Comparison of ENCODE assay signal across 20 cellular contexts in the genomic region with DNA sequence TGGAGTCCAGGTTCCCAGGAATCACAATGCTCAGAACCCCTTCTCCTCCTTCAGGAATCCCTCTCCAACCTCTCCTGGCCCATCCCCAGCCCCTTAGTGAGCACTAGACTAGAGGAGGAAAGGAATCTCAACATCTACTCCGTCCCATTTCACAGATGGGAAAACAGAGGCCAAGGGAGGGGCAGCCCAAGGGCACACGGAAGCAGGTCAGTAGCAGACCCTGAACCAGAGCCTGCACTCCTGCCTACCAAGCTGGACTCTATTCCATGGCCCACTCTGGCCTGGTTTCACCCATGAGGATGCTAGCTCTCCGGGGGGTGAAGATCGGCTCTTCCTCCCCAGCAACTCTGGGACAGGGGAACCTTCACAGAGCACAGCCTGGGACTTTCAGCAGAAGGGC. TPM values are rescaled to one million over a fixed set of nuclear protein-coding genes. Genes with fewer than 3 reads are reported as not detected.
A peak's percentile ranks its signal among the peaks of the same experiment; 100 is the strongest.
DNase-seq lines count a peak whose midpoint lies in the region; ATAC-seq, FAIRE-seq and TF ChIP-seq lines count a peak whose summit lies in the region.
"Had no signal": no experiment of that assay in that cellular context is flagged by ENCODE, and none has a peak within 500 bp of the region (broad histone marks: within the 10 kb centered on the region; RNA-seq: fewer than 3 reads in every experiment).

No MANE protein-coding gene starts in this region.

- H3K79me2 ChIP-seq in astrocyte (ENCODE audit: insufficient read depth, low read length) = peaks cover 100% of the 10 kb centered on the region

- H3K4me1 ChIP-seq in astrocyte (ENCODE audit: insufficient read depth, low read length) (peaks cover 90% of the 10 kb centered on the region), skeletal muscle satellite cell (ENCODE audit: control insufficient read depth, insufficient read depth, low read length) (peaks cover 99% of the 10 kb centered on the region), suprapubic skin (peaks cover 5% of the 10 kb centered on the region)

- no peaks in the 10 kb centered on the region for H3K27me3 ChIP-seq in astrocyte (ENCODE audit: insufficient read depth, low read length)
- H3K27me3 ChIP-seq in skeletal muscle satellite cell (ENCODE audit: control insufficient read depth, insufficient read depth, low read length) = no peaks in the 10 kb centered on the region
- H3K27me3 ChIP-seq in suprapubic skin = no peaks in the 10 kb centered on the region
- H3K27me3 ChIP-seq: adrenal gland, BE2C, esophagus squamous epithelium, left lung, neutrophil had no signal

- CTCF ChIA-PET in Calu3 (lab: Charles Lee) = interaction anchor here (1.2 to 2.6 kb wide), 3 partner anchors 10 to 22 kb away, joined by 4 to 13 read pairs (median 4); no protein-coding TSS in a partner anchor

- H3K27me3 Mint-ChIP-seq in Calu3 (ENCODE audit: unreplicated experiment) (no peaks in the 10 kb centered on the region), HFFc6 (ENCODE audit: insufficient read depth) (peaks cover 2% of the 10 kb centered on the region), astrocyte (ENCODE audit: low read depth, unreplicated experiment) (no peaks in the 10 kb centered on the region)

- no peak overlapping the region for H3K4me3 ChIP-seq in astrocyte (ENCODE audit: insufficient read depth, low read depth, low read length)
- no peak overlapping the region for H3K4me3 ChIP-seq in skeletal muscle satellite cell (ENCODE audit: low read length)
- H3K4me3 ChIP-seq in suprapubic skin = no peak overlapping the region
- H3K4me3 ChIP-seq: adrenal gland, esophagus squamous epithelium, left lung, mucosa of descending colon had no signal

- no peak for TF ChIP-seq CTCF in Calu3 (IDR thresholded peaks at IDR 0.05; ENCODE audit: unreplicated experiment)
- no peak for TF ChIP-seq CTCF in HFFc6 (IDR thresholded peaks at IDR 0.05)
- TF ChIP-seq CTCF in astrocyte (IDR thresholded peaks at IDR 0.05; ENCODE audit: insufficient read depth, low read depth, low read length) = no peak
- TF ChIP-seq CTCF in suprapubic skin (IDR thresholded peaks at IDR 0.05) = no peak

- peaks cover 73% of the 10 kb centered on the region for H3K36me3 Mint-ChIP-seq in Calu3 (ENCODE audit: insufficient read depth, unreplicated experiment)
- peaks cover 18% of the 10 kb centered on the region for H3K36me3 Mint-ChIP-seq in HFFc6 (ENCODE audit: low read depth)
- peaks cover 13% of the 10 kb centered on the region for H3K36me3 Mint-ChIP-seq in astrocyte (ENCODE audit: low read depth, unreplicated experiment)

- DNase-seq in Calu3 (no peak), HFFc6 (no peak), astrocyte (ENCODE audit: low read depth) (no peak), NCI-H2107 (lab: John Stamatoyannopoulos, UW) (no peak), suprapubic skin (ENCODE audit: low spot score in 2 of 2) (no peak)
- DNase-seq: activated CD4-positive, alpha-beta T cell treated with anti-CD3 and anti-CD28 coated beads, Interleukin-2, amount 50 U/mL, for 4 hours; activated T-cell treated with anti-CD3 and anti-CD28 coated beads, Interleukin-2, amount 50 U/mL, for 4 hours; BE2C; effector CD4-positive, alpha-beta T cell; esophagus squamous epithelium; mucosa of descending colon; NCI-H1694 treated with DMSO at 0.1 percent for 48 hours; NCI-H345; stimulated activated CD4-positive, alpha-beta T cell treated with anti-CD3 and anti-CD28 coated beads, Interleukin-1b, Interleukin-23, amount 100 ng/mL, for 48 hours had no signal

- ATAC-seq in HG03139 (IDR thresholded peaks at IDR 0.05; ENCODE audit: unreplicated experiment) = no peak
- ATAC-seq: activated T-cell treated with anti-CD3 and anti-CD28 coated beads, Interleukin-2, amount 50 U/mL, for 4 hours; left lung had no signal

- FAIRE-seq in astrocyte (lab: Jason Lieb, UNC) = no peak

- WGBS in suprapubic skin = 98% methylated on average over 4 of the region's 4 CpGs

- peaks cover 88% of the 10 kb centered on the region for H4K20me1 ChIP-seq in astrocyte (ENCODE audit: insufficient read depth, low read length)

- H3K4me1 Mint-ChIP-seq in Calu3 (ENCODE audit: low read depth, unreplicated experiment) (peaks cover 57% of the 10 kb centered on the region), HFFc6 (ENCODE audit: low read depth) (peaks cover 99% of the 10 kb centered on the region), astrocyte (ENCODE audit: low read depth, unreplicated experiment) (peaks cover 44% of the 10 kb centered on the region)

- H3K4me3 Mint-ChIP-seq in Calu3 (ENCODE audit: low read depth, unreplicated experiment) (peak overlapping the region; percentile 5), HFFc6 (no peak overlapping the region), astrocyte (ENCODE audit: unreplicated experiment) (no peak overlapping the region)
- H3K4me3 Mint-ChIP-seq: activated T-cell treated with anti-CD3 and anti-CD28 coated beads, Interleukin-2, amount 50 U/mL, for 4 hours had no signal

- H3K9ac ChIP-seq in astrocyte (ENCODE audit: low read length) (peak overlapping the region; percentile 18), skeletal muscle satellite cell (ENCODE audit: low read depth, low read length) (peak overlapping the region; percentile 65)

- no peak overlapping the region for H2AFZ ChIP-seq in astrocyte (ENCODE audit: low read depth, low read length)

- peak overlapping the region; percentile 40 for H3K27ac ChIP-seq in astrocyte (ENCODE audit: low read depth, low read length)
- no peak overlapping the region for H3K27ac ChIP-seq in suprapubic skin
- H3K27ac ChIP-seq: esophagus squamous epithelium, left lung, neutrophil had no signal

- H3K9me3 ChIP-seq in astrocyte (ENCODE audit: insufficient read depth, low read depth, low read length) (no peaks in the 10 kb centered on the region), skeletal muscle satellite cell (replicated peaks; ENCODE audit: low read length) (no peaks in the 10 kb centered on the region), suprapubic skin (no peaks in the 10 kb centered on the region)
- H3K9me3 ChIP-seq: adrenal gland, BE2C, esophagus squamous epithelium, left lung, mucosa of descending colon, neutrophil had no signal

- H3K27ac Mint-ChIP-seq in Calu3 (ENCODE audit: unreplicated experiment) = peak overlapping the region; percentile 9
- peak overlapping the region; percentile 80 for H3K27ac Mint-ChIP-seq in HFFc6
- no peak overlapping the region for H3K27ac Mint-ChIP-seq in astrocyte (ENCODE audit: unreplicated experiment)

- TF ChIP-seq EP300 in suprapubic skin (IDR thresholded peaks at IDR 0.05) = no peak

- no peak for TF ChIP-seq POLR2A in suprapubic skin (IDR thresholded peaks at IDR 0.05)

- H3K36me3 ChIP-seq in astrocyte (ENCODE audit: insufficient read depth, low read length) = peaks cover 25% of the 10 kb centered on the region
- H3K36me3 ChIP-seq in skeletal muscle satellite cell (ENCODE audit: insufficient read depth, low read length) = peaks cover 50% of the 10 kb centered on the region
- H3K36me3 ChIP-seq in suprapubic skin = no peaks in the 10 kb centered on the region
- H3K36me3 ChIP-seq: adrenal gland, BE2C, neutrophil had no signal

- H3K9me3 Mint-ChIP-seq in Calu3 (ENCODE audit: low read depth, unreplicated experiment) (no peaks in the 10 kb centered on the region), HFFc6 (no peaks in the 10 kb centered on the region), astrocyte (ENCODE audit: unreplicated experiment) (peaks cover 3% of the 10 kb centered on the region)
- H3K9me3 Mint-ChIP-seq: activated T-cell treated with anti-CD3 and anti-CD28 coated beads, Interleukin-2, amount 50 U/mL, for 4 hours had no signal

- BruUV-seq in Calu3 (replicated peaks; lab: Mats Ljungman, UMichigan) = no TSS peak

- intact Hi-C loops in Calu3 (cut with micrococcal nuclease; ENCODE audit: unreplicated experiment) = no loop called here

- H3K4me2 ChIP-seq in astrocyte (ENCODE audit: low read length) (peak overlapping the region; percentile 78), skeletal muscle satellite cell (ENCODE audit: low read length) (peak overlapping the region; percentile 67)

RNA-seq across cellular contexts. Expression of gene SEMA7A, which starts 14.3 kb away (rescaled TPM):
- total RNA-seq in Calu3 (2022) (67.6 and 74.8 TPM in 2 replicates), astrocyte (26.7 and 36.3 TPM in 2 replicates), suprapubic skin (10 to 100 TPM; 10.1 to 31.4 (median 18.0) TPM)
- 100 to 1,000 TPM; 115 to 196 (median 129) TPM for total RNA-seq in HFFc6 (2021; fragmentation: NEBNext Ultra II Directional; extraction: Animal tissue kit (Norgen Biotek cat#: 25700))
- 44.1 and 94.4 TPM in 2 replicates for total RNA-seq in skeletal muscle satellite cell (2012; rRNA removed)

RNA-seq across cellular contexts. Expression of gene UBL7, which starts 41.5 kb away (rescaled TPM):
- total RNA-seq in Calu3 (2022) (38.5 and 43.8 TPM in 2 replicates), astrocyte (40.9 and 46.1 TPM in 2 replicates), suprapubic skin (10 to 100 TPM; 32.2 to 74.2 (median 62.8) TPM)
- total RNA-seq in HFFc6 (2021; fragmentation: NEBNext Ultra II Directional; extraction: Animal tissue kit (Norgen Biotek cat#: 25700)) = 10 to 100 TPM; 50.9 to 68.0 (median 60.1) TPM
- 37.0 and 43.7 TPM in 2 replicates for total RNA-seq in skeletal muscle satellite cell (2012; rRNA removed)

RNA-seq across cellular contexts. Expression of gene CYP11A1, which starts 52.0 kb away (rescaled TPM):
- total RNA-seq in Calu3 (2022) = not detected in 2 replicates
- under 1 TPM in 4 of 6 experiments, not detected in 2; 0.12 to 0.17 (median 0.14) TPM for total RNA-seq in HFFc6 (2021; fragmentation: NEBNext Ultra II Directional; extraction: Animal tissue kit (Norgen Biotek cat#: 25700))
- 0.43 and 0.60 TPM in 2 replicates for total RNA-seq in astrocyte
- 0.87 and 1.3 TPM in 2 replicates for total RNA-seq in skeletal muscle satellite cell (2012; rRNA removed)
- 1 to 10 TPM in 1 of 4 donors, under 1 TPM in 2, not detected in 1; 0.47 to 1.4 (median 0.53) TPM for total RNA-seq in suprapubic skin
- total RNA-seq: glomerular endothelial cell had no signal
